In genomic region chr17:18087610-18088491, GRCh38 we compare ENCODE assay signal across 8 cellular contexts. TPM values are rescaled to one million over a fixed set of nuclear protein-coding genes. Genes with fewer than 3 reads are reported as not detected.
DNase-seq lines count a peak whose midpoint lies in the region; ATAC-seq, FAIRE-seq and TF ChIP-seq lines count a peak whose summit lies in the region.

A gene with protein sequence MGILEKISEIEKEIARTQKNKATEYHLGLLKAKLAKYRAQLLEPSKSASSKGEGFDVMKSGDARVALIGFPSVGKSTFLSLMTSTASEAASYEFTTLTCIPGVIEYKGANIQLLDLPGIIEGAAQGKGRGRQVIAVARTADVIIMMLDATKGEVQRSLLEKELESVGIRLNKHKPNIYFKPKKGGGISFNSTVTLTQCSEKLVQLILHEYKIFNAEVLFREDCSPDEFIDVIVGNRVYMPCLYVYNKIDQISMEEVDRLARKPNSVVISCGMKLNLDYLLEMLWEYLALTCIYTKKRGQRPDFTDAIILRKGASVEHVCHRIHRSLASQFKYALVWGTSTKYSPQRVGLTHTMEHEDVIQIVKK (plus strand): TSS chr17:18087948. CDS start chr17:18088024, 76 bp downstream.

- 1% methylated on average over 27 of the region's 52 CpGs; no CpG with 5 or more reads in 1 of the 2 experiments for WGBS in IMR-90 (ENCODE audit: extremely low coverage in 2 of 2, insufficient read length in 1 of 2), 2 experiments

- FAIRE-seq in D721Med (lab: Jason Lieb, UNC): no peak

- H2AK9ac ChIP-seq in IMR-90 (replicated peaks; ENCODE audit: low read depth, low read length, poor library complexity): peak within 1 kb of the TSS; percentile 94

- peaks cover 19 to 41% of the 10 kb centered on the region in 2 experiments for H3K79me1 ChIP-seq in IMR-90 (ENCODE audit: low read depth in 1 of 2, low read length in 2 of 2)

- peak within 1 kb of the TSS; percentile 36; the same call in 1 of the 2 replicates for H2BK120ac ChIP-seq in IMR-90 (ENCODE audit: low read depth, low read length)

- peaks cover 7% of the 10 kb centered on the region; the same call in 1 of the 2 replicates for H4K20me1 ChIP-seq in IMR-90 (ENCODE audit: insufficient read depth, low read length)
- no peaks in the 10 kb centered on the region for H4K20me1 ChIP-seq in PC-9 (ENCODE audit: insufficient read depth)

- peak within 1 kb of the TSS; percentile 69 for H3K18ac ChIP-seq in IMR-90 (ENCODE audit: low read depth, low read length)

- no peak within 1 kb of the TSS for H2BK20ac ChIP-seq in IMR-90 (ENCODE audit: low read depth, low read length)

- H3K4me3 ChIP-seq in IMR-90 (ENCODE audit: insufficient read depth, low read depth, low read length) (peak within 1 kb of the TSS; percentile 78), PC-9 (peak within 1 kb of the TSS; percentile 94), mucosa of rectum (ENCODE audit: low read length in 2 of 2) (peak within 1 kb of the TSS; percentile 75 to 91)

- POLR2A ChIA-PET in IMR-90 (lab: Charles Lee; ENCODE audit: unreplicated experiment) (no interaction called here), PC-9 (lab: Charles Lee; ENCODE audit: unreplicated experiment) (no interaction called here)

- CTCF ChIA-PET in IMR-90 (lab: Yijun Ruan, JAX): no interaction called here
- CTCF ChIA-PET in PC-9 (lab: Charles Lee): no interaction called here

- DNase-seq in D721Med (ENCODE audit: insufficient read length, low spot score) (peak; percentile 96), IMR-90 (peak; percentile 89), PC-9 (peak; percentile 77 to 97), erythroblast (lab: John Stamatoyannopoulos, UW) (peak; percentile 94 to 96)
- peak; percentile 93 for DNase-seq in activated T-cell treated with anti-CD3 and anti-CD28 coated beads, Interleukin-2, amount 50 U/mL, for 1 hour
- peak; percentile 70 to 79 for DNase-seq in stimulated activated CD8-positive, alpha-beta memory T cell treated with anti-CD3 and anti-CD28 coated beads, Interleukin-4, amount 100 ng/mL, for 4 hours (ENCODE audit: low read depth in 2 of 2, low spot score in 1 of 2)

- H3K56ac ChIP-seq in IMR-90 (ENCODE audit: extremely low read depth, insufficient read depth, low read length): peak within 1 kb of the TSS; percentile 52; the same call in 1 of the 2 replicates

- peak within 1 kb of the TSS; percentile 86 for H3K23ac ChIP-seq in IMR-90 (ENCODE audit: low read depth, low read length)

- H2BK5ac ChIP-seq in IMR-90 (ENCODE audit: low read depth, low read length, poor library complexity, severe bottlenecking): peak within 1 kb of the TSS; percentile 57

- TF ChIP-seq POLR2A in IMR-90 (IDR thresholded peaks at IDR 0.05; ENCODE audit: low read depth, low read length) (peak; percentile 84), erythroblast (IDR thresholded peaks at IDR 0.05; ENCODE audit: low read length) (peak; percentile 72)

- H3K9me3 ChIP-seq in IMR-90 (ENCODE audit: control insufficient read depth, insufficient read depth, low read length): no peaks in the 10 kb centered on the region
- H3K9me3 ChIP-seq in PC-9 (ENCODE audit: insufficient read depth, low read depth): no peaks in the 10 kb centered on the region
- H3K9me3 ChIP-seq in mucosa of rectum (ENCODE audit: control insufficient read depth in 2 of 2, low read length in 2 of 2): no peaks in the 10 kb centered on the region

- H4K5ac ChIP-seq in IMR-90 (ENCODE audit: low read depth, low read length): peak within 1 kb of the TSS; percentile 95

- H3K36me3 ChIP-seq in IMR-90 (ENCODE audit: control insufficient read depth, insufficient read depth, low read length): peaks cover 3% of the 10 kb centered on the region
- 0 out of 2 replicates have a peak, but pooled peaks cover 2% of the 10 kb centered on the region for H3K36me3 ChIP-seq in PC-9 (ENCODE audit: low read depth)
- H3K36me3 ChIP-seq in mucosa of rectum (ENCODE audit: control insufficient read depth in 2 of 2, insufficient read depth in 2 of 2, low read length in 2 of 2): peaks cover 0 to 5% of the 10 kb centered on the region in 2 donors

- intact Hi-C loops in IMR-90 (cut with micrococcal nuclease) (no loop called here), PC-9 (cut with micrococcal nuclease; ENCODE audit: unreplicated experiment) (loop anchor here (2.0 kb wide), 1 partner anchor 49 kb away; the partner anchor contains the start of genes ATPAF2 and GID4)

- H3K4me2 ChIP-seq in IMR-90 (ENCODE audit: low read depth, low read length) (peak within 1 kb of the TSS; percentile 96), PC-9 (peak within 1 kb of the TSS; percentile 87)

- H3K9ac ChIP-seq in IMR-90 (ENCODE audit: low read depth, low read length) (peak within 1 kb of the TSS; percentile 73), mucosa of rectum (ENCODE audit: low read depth in 1 of 2, low read length in 2 of 2) (peak within 1 kb of the TSS; percentile 78 to 86)

- no peak for TF ChIP-seq CTCF in D721Med (IDR thresholded peaks at IDR 0.05; ENCODE audit: insufficient read depth, missing control alignments)
- 0 out of 2 replicates have a peak, but pooled peaks have one; percentile 23 for TF ChIP-seq CTCF in IMR-90 (conservative IDR thresholded peaks at IDR 0.05; ENCODE audit: low read depth, low read length)
- TF ChIP-seq CTCF in PC-9 (conservative IDR thresholded peaks at IDR 0.05): no peak; the same call in 1 of the 2 replicates

- peaks cover 8% of the 10 kb centered on the region; the same call in 1 of the 2 replicates for H3K9me1 ChIP-seq in IMR-90 (ENCODE audit: insufficient read depth, low read length)

- H3K27me3 ChIP-seq in IMR-90 (ENCODE audit: control insufficient read depth, insufficient read depth, low read length) (no peaks in the 10 kb centered on the region), PC-9 (ENCODE audit: insufficient read depth, low read depth) (no peaks in the 10 kb centered on the region), mucosa of rectum (ENCODE audit: control insufficient read depth in 2 of 2, insufficient read depth in 2 of 2, low read length in 2 of 2) (no peaks in the 10 kb centered on the region)

- H3K14ac ChIP-seq in IMR-90 (replicated peaks; ENCODE audit: low read depth, low read length): peak within 1 kb of the TSS; percentile 86

- H2AK5ac ChIP-seq in IMR-90 (ENCODE audit: low read depth, low read length): peak within 1 kb of the TSS; percentile 93

- peaks cover 15% of the 10 kb centered on the region; the same call in 1 of the 2 replicates for H3F3A ChIP-seq in PC-9 (ENCODE audit: insufficient read depth, low read depth)

- H2BK15ac ChIP-seq in IMR-90 (ENCODE audit: low read depth, low read length): no peak within 1 kb of the TSS

- H4K91ac ChIP-seq in IMR-90 (ENCODE audit: insufficient read depth, low read depth, low read length): peak within 1 kb of the TSS; percentile 95

- H3K4me1 ChIP-seq in IMR-90 (ENCODE audit: control insufficient read depth, insufficient read depth, low read length): peaks cover 7% of the 10 kb centered on the region
- H3K4me1 ChIP-seq in PC-9 (replicated peaks; ENCODE audit: insufficient read depth): peaks cover 10% of the 10 kb centered on the region
- peaks cover 9 to 13% of the 10 kb centered on the region in 2 donors for H3K4me1 ChIP-seq in mucosa of rectum (ENCODE audit: control insufficient read depth in 2 of 2, insufficient read depth in 2 of 2, low read length in 2 of 2)

- peak within 1 kb of the TSS; percentile 86 for H3K4ac ChIP-seq in IMR-90 (ENCODE audit: low read depth, low read length)

- H3K27ac ChIP-seq in IMR-90 (ENCODE audit: insufficient read depth, low read length) (peak within 1 kb of the TSS; percentile 52), PC-9 (peak within 1 kb of the TSS; percentile 38), mucosa of rectum (ENCODE audit: low read depth in 2 of 2, low read length in 2 of 2) (peak within 1 kb of the TSS; percentile 72 to 78)

- in situ Hi-C loops in IMR-90 (cut with MboI; ENCODE audit: low sequenced_read_pairs): no loop called here

- H2AFZ ChIP-seq in IMR-90 (replicated peaks; ENCODE audit: low read length, poor library complexity) (peak within 1 kb of the TSS; percentile 92), PC-9 (peak within 1 kb of the TSS; percentile 86)

- H4K8ac ChIP-seq in IMR-90 (ENCODE audit: low read depth in 2 of 2, low read length in 2 of 2): peak within 1 kb of the TSS; percentile 84 to 98

- dilution Hi-C loops in IMR-90 (cut with HindIII; ENCODE audit: low sequenced_read_pairs, unreplicated experiment): no loop called here

- no peaks in the 10 kb centered on the region for H3K9me2 ChIP-seq in PC-9 (ENCODE audit: insufficient read depth)

- H3K79me2 ChIP-seq in PC-9 (ENCODE audit: low read depth): peaks cover 37% of the 10 kb centered on the region

- BruUV-seq in IMR-90 (replicated peaks; lab: Mats Ljungman, UMichigan) (no TSS peak), PC-9 (replicated peaks; lab: Mats Ljungman, UMichigan) (TSS peak; percentile 58)

- peak; percentile 29; the same call in 1 of the 2 replicates for TF ChIP-seq RAD21 in IMR-90 (IDR thresholded peaks at IDR 0.05; ENCODE audit: low read length)

- ATAC-seq in GM21526 (IDR thresholded peaks at IDR 0.05; ENCODE audit: low FRiP score, unreplicated experiment): peak; percentile 78
- ATAC-seq in IMR-90 (ENCODE audit: low read depth): peak; percentile 98

TF ChIP-seq in IMR-90, 13 proteins besides CTCF, POLR2A, EP300 and RAD21:
- TF ChIP-seq MAZ (IDR thresholded peaks at IDR 0.05; ENCODE audit: borderline replicate concordance, low read depth, low read length) (peak; percentile 92), CHD1 (IDR thresholded peaks at IDR 0.05; ENCODE audit: low read depth, low read length) (peak; percentile 69; the same call in 1 of the 2 replicates), MAFK (IDR thresholded peaks at IDR 0.05; ENCODE audit: low read depth, low read length) (no peak), NFE2L2 (IDR thresholded peaks at IDR 0.05; ENCODE audit: low read depth, low read length) (peak; percentile 15; the same call in 1 of the 2 replicates), FOS (IDR thresholded peaks at IDR 0.05; ENCODE audit: low read depth, low read length) (peak; percentile 27; the same call in 1 of the 2 replicates), RCOR1 (IDR thresholded peaks at IDR 0.05; ENCODE audit: insufficient replicate concordance, low read length) (peak; percentile 98), SMC3 (IDR thresholded peaks at IDR 0.05; ENCODE audit: low read depth, low read length) (peak; percentile 25), MXI1 (IDR thresholded peaks at IDR 0.05; ENCODE audit: borderline replicate concordance, low read depth, low read length) (peak; percentile 93), USF2 (IDR thresholded peaks at IDR 0.05; ENCODE audit: low read depth, low read length) (no peak)

RNA-seq across cellular contexts. Expression of the gene that starts here (rescaled TPM):
- total RNA-seq in IMR-90 (2012; rRNA removed): 35.6 and 43.6 TPM in 2 replicates
- 41.3 and 45.1 TPM in 2 replicates for polyA plus RNA-seq in IMR-90 (2012; rRNA removed)
- polyA plus RNA-seq in IMR-90 (2012; cell fraction: cytosol; rRNA removed): 28.2 and 37.1 TPM in 2 replicates
- 83.0 and 131 TPM in 2 replicates for polyA plus RNA-seq in IMR-90 (2012; cell fraction: nucleus; rRNA removed; ENCODE audit: low replicate concordance)
- total RNA-seq in PC-9 (2021): 62.4 and 66.9 TPM in 2 replicates

Comparison
In these comparisons a context has a peak if more than half of its experiments do, and no peak if none do; other contexts are left out.
1. Peak in every context shown above with its lines: DNase-seq, ATAC-seq, H3K4me3 ChIP-seq and H3K27ac ChIP-seq.